ENCODE assay signal across 29 cellular contexts in the genomic region with DNA sequence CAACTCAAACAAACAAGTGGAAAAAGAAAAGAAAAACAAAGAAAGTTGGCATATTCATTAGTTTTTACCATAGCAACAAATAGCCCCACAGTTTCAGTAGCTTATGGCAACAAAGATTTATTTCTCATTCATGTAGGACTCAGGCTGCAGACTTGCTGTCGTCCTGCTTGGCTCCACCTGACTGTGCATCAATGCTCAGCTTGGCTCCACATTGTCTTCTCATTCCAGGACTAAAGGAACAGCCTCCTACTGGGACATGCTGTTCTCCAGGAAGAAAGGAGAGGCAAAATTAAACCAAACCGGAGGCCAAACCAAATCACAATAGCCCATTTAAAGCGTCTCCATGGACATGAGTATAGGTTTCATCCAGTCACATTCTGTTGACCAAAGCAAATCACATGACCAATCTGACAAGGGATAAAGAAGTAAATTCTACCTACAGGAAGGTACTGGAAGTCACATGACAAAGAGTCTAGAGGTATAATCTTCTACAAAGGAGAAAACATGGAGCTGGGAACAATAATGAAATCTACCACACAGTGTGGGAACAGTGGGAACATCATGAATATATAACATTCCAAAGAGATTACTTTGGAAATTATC.
DNase-seq lines count a peak whose midpoint lies in the region; ATAC-seq, FAIRE-seq and TF ChIP-seq lines count a peak whose summit lies in the region.
"Had no signal": no experiment of that assay in that cellular context is flagged by ENCODE, and none has a peak within 500 bp of the region (broad histone marks: within the 10 kb centered on the region; RNA-seq: fewer than 3 reads in every experiment).

No MANE protein-coding gene starts in this region.

- H2AFZ ChIP-seq in H1 (ENCODE audit: low read length), result no peak overlapping the region
- H2AFZ ChIP-seq: parathyroid adenoma had no signal

- H3K4me1 Mint-ChIP-seq in activated T-helper 2 cell treated with anti-CD3 and anti-CD28 coated beads, Interferon-gamma antibody, Interleukin-2, Interleukin-4, amounts not matched to agents 10 μg/mL and 5 μg/mL and 100 μg/mL, durations not matched to agents 14 hours and 24 hours and 36 hours (ENCODE audit: low read depth), result no peaks in the 10 kb centered on the region
- H3K4me1 Mint-ChIP-seq: activated naive CD8-positive, alpha-beta T cell treated with anti-CD3 and anti-CD28 coated beads, Interleukin-2, amount 10 ng/mL, durations not matched to agents 7 days and 5 days; B cell; CD8-positive, alpha-beta memory T cell had no signal

- TF ChIP-seq RAD21 in H1 (IDR thresholded peaks at IDR 0.05 in 1 of 2, conservative IDR thresholded peaks at IDR 0.05 in 1 of 2; ENCODE audit: low read depth in 2 of 2, low read length in 2 of 2), result no peak

- H3K79me2 ChIP-seq in H1 (ENCODE audit: control insufficient read depth in 1 of 2, insufficient read depth in 2 of 2, low read length in 2 of 2), result no peaks in the 10 kb centered on the region
- H3K79me2 ChIP-seq: parathyroid adenoma had no signal

- H4K91ac ChIP-seq in H1 (replicated peaks; ENCODE audit: insufficient read length, low read length), result no peak overlapping the region

- H3K27me3 ChIP-seq in H1 (replicated peaks in 1 of 4; ENCODE audit: control insufficient read depth in 3 of 4, extremely low read depth in 1 of 4, insufficient read depth in 3 of 4, low read length in 3 of 4) (no peaks in the 10 kb centered on the region), aorta (ENCODE audit: control insufficient read depth in 1 of 2, insufficient read depth in 2 of 2, low read length in 1 of 2) (no peaks in the 10 kb centered on the region)
- H3K27me3 ChIP-seq: suprapubic skin had no signal

- H3K23me2 ChIP-seq in H1 (ENCODE audit: low read depth, low read length), result no peaks in the 10 kb centered on the region

- H3K27ac ChIP-seq in H1 (ENCODE audit: low read depth, low read length) (no peak overlapping the region), aorta (ENCODE audit: low read depth in 1 of 2, low read length in 2 of 2) (no peak overlapping the region)
- H3K27ac ChIP-seq: parathyroid adenoma, suprapubic skin had no signal

- no peak overlapping the region for H2AK5ac ChIP-seq in H1 (ENCODE audit: low read depth, low read length)

- CTCF ChIA-PET in H1 (lab: Charles Lee; ENCODE audit: partially characterized antibody), result interaction anchor here (0.5 kb wide), 1 partner anchor 1096 kb away, joined by 3 read pairs; no protein-coding TSS in a partner anchor

- TF ChIP-seq POLR2A in H1 (IDR thresholded peaks at IDR 0.05; ENCODE audit: control extremely low read depth in 1 of 2, low read depth in 2 of 2, low read length in 2 of 2), result no peak

- no peak for TF ChIP-seq CTCF in H1 (IDR thresholded peaks at IDR 0.05; ENCODE audit: control extremely low read depth in 1 of 3, insufficient read depth in 1 of 3, low read depth in 1 of 3, low read length in 3 of 3)

- H3K9me3 Mint-ChIP-seq in activated T-helper 2 cell treated with anti-CD3 and anti-CD28 coated beads, Interferon-gamma antibody, Interleukin-2, Interleukin-4, amounts not matched to agents 10 μg/mL and 5 μg/mL and 100 μg/mL, durations not matched to agents 14 hours and 24 hours and 36 hours, result peaks cover 34% of the 10 kb centered on the region

- H3K14ac ChIP-seq in H1 (ENCODE audit: insufficient read length), result no peak overlapping the region

- intact Hi-C loops in activated T-helper 2 cell treated with anti-CD3 and anti-CD28 coated beads, Interferon-gamma antibody, Interleukin-2, Interleukin-4, amounts not matched to agents 10 μg/mL and 5 μg/mL and 100 μg/mL, durations not matched to agents 14 hours and 24 hours and 36 hours (cut with micrococcal nuclease), result no loop called here
- intact Hi-C loops in aorta (cut with DNase I), result no loop called here

- H3K4me2 ChIP-seq in H1 (ENCODE audit: insufficient read depth in 1 of 2, low read depth in 2 of 2, low read length in 2 of 2), result no peak overlapping the region

- H3K36me3 Mint-ChIP-seq in activated T-helper 2 cell treated with anti-CD3 and anti-CD28 coated beads, Interferon-gamma antibody, Interleukin-2, Interleukin-4, amounts not matched to agents 10 μg/mL and 5 μg/mL and 100 μg/mL, durations not matched to agents 14 hours and 24 hours and 36 hours (ENCODE audit: low read depth), result no peaks in the 10 kb centered on the region
- H3K36me3 Mint-ChIP-seq: activated naive CD8-positive, alpha-beta T cell treated with anti-CD3 and anti-CD28 coated beads, Interleukin-2, amount 10 ng/mL, durations not matched to agents 7 days and 5 days; CD8-positive, alpha-beta memory T cell had no signal

- no peak for ATAC-seq in HG03159 (IDR thresholded peaks at IDR 0.05; ENCODE audit: unreplicated experiment)
- ATAC-seq in aorta (ENCODE audit: low FRiP score), result no peak
- ATAC-seq: sciatic nerve had no signal

- WGBS in H1 (ENCODE audit: extremely low coverage in 1 of 2, insufficient coverage in 1 of 2, insufficient read length in 1 of 2, insufficient replicate concordance in 2 of 2, low coverage in 1 of 2, low lambda C conversion rate in 2 of 2, missing lambda C conversion rate in 1 of 2), 2 experiments, result 58% methylated on average over 3 of the region's 3 CpGs; no CpG with 5 or more reads in 1 of the 2 experiments
- 39 to 62% methylated on average over 3 of the region's 3 CpGs for WGBS in aorta, 2 donors

- H3K9me3 ChIP-seq in H1 (ENCODE audit: insufficient read depth in 2 of 2, low read depth in 1 of 2, low read length in 1 of 2), result no peaks in the 10 kb centered on the region
- no peaks in the 10 kb centered on the region for H3K9me3 ChIP-seq in aorta (ENCODE audit: control insufficient read depth, low read length)
- H3K9me3 ChIP-seq: suprapubic skin had no signal

- DNase-seq in NCI-H748 (lab: John Stamatoyannopoulos, UW; ENCODE audit: unreplicated experiment) (peak; percentile 13), NCI-H748 treated with DMSO at 0.1 percent for 48 hours (lab: John Stamatoyannopoulos, UW) (no peak), H1 (ENCODE audit: low read depth in 1 of 2, low spot score in 2 of 2) (no peak), midbrain (lab: John Stamatoyannopoulos, UW) (peak; percentile 78), aorta (no peak)
- DNase-seq in activated T-helper 2 cell treated with anti-CD3 and anti-CD28 coated beads, Interferon-gamma antibody, Interleukin-2, Interleukin-4, amounts not matched to agents 10 μg/mL and 5 μg/mL and 100 μg/mL, durations not matched to agents 14 hours and 24 hours and 36 hours (ENCODE audit: low spot score), result no peak
- DNase-seq in stimulated activated naive CD4-positive, alpha-beta T cell treated with Interleukin-2 at 50 U/mL for 16 hours (lab: John Stamatoyannopoulos, UW), result no peak
- DNase-seq: activated CD4-positive, alpha-beta T cell treated with anti-CD3 and anti-CD28 coated beads for 4 hours; activated CD8-positive, alpha-beta memory T cell treated with anti-CD3 and anti-CD28 coated beads for 24 hours; activated gamma-delta T cell; activated naive CD8-positive, alpha-beta T cell treated with anti-CD3 and anti-CD28 coated beads, Interleukin-2, amount 10 ng/mL, durations not matched to agents 7 days and 5 days; CD8-positive, alpha-beta memory T cell; cerebellar nuclear complex; DMS153; Karpas-422; kidney glomerular epithelial cell; NCI-H1436; NCI-H510A; NK-92 treated with Interleukin-12 subunit alpha and Interleukin-12 subunit beta, amount 100 ng/mL, for 24 hours; SHP77; stimulated activated CD4-positive, alpha-beta T cell treated with anti-CD3 and anti-CD28 coated beads, Interleukin-12 subunit alpha, Interleukin-12 subunit beta, amount 100 ng/mL, for 4 hours; stimulated activated CD4-positive, alpha-beta T cell treated with anti-CD3 and anti-CD28 coated beads, Interleukin-4, amount 100 ng/mL, for 1 hour had no signal

- POLR2A ChIA-PET in H1 (lab: Charles Lee; ENCODE audit: partially characterized antibody), result no interaction called here

- H4K20me1 ChIP-seq in H1 (replicated peaks in 1 of 2; ENCODE audit: control insufficient read depth in 1 of 2, insufficient read depth in 2 of 2, low read length in 2 of 2), result no peaks in the 10 kb centered on the region

- no peak overlapping the region for H4K5ac ChIP-seq in H1 (ENCODE audit: insufficient read length, low read depth, low read length)

- H3K4me3 Mint-ChIP-seq in activated T-helper 2 cell treated with anti-CD3 and anti-CD28 coated beads, Interferon-gamma antibody, Interleukin-2, Interleukin-4, amounts not matched to agents 10 μg/mL and 5 μg/mL and 100 μg/mL, durations not matched to agents 14 hours and 24 hours and 36 hours (ENCODE audit: low read depth), result no peak overlapping the region
- H3K4me3 Mint-ChIP-seq: activated naive CD8-positive, alpha-beta T cell treated with anti-CD3 and anti-CD28 coated beads, Interleukin-2, amount 10 ng/mL, durations not matched to agents 7 days and 5 days; B cell; CD8-positive, alpha-beta memory T cell had no signal

- H3K79me1 ChIP-seq in H1 (ENCODE audit: low read depth, low read length), result no peaks in the 10 kb centered on the region

- H3K27me3 Mint-ChIP-seq in activated T-helper 2 cell treated with anti-CD3 and anti-CD28 coated beads, Interferon-gamma antibody, Interleukin-2, Interleukin-4, amounts not matched to agents 10 μg/mL and 5 μg/mL and 100 μg/mL, durations not matched to agents 14 hours and 24 hours and 36 hours (ENCODE audit: low read depth), result no peaks in the 10 kb centered on the region
- H3K27me3 Mint-ChIP-seq: activated naive CD8-positive, alpha-beta T cell treated with anti-CD3 and anti-CD28 coated beads, Interleukin-2, amount 10 ng/mL, durations not matched to agents 7 days and 5 days; B cell; CD8-positive, alpha-beta memory T cell had no signal

- no peak overlapping the region for H3K9ac ChIP-seq in H1 (replicated peaks in 1 of 4; ENCODE audit: extremely low read depth in 1 of 4, low read depth in 3 of 4, low read length in 3 of 4)
- H3K9ac ChIP-seq: parathyroid adenoma had no signal

- TF ChIP-seq EP300 in H1 (IDR thresholded peaks at IDR 0.05; ENCODE audit: borderline replicate concordance in 1 of 2, low read depth in 2 of 2, low read length in 2 of 2), result no peak

- no peaks in the 10 kb centered on the region for H3K36me3 ChIP-seq in H1 (ENCODE audit: control insufficient read depth in 2 of 4, insufficient read depth in 4 of 4, low read length in 3 of 4)
- no peaks in the 10 kb centered on the region for H3K36me3 ChIP-seq in aorta (ENCODE audit: control insufficient read depth in 1 of 2, insufficient read depth in 2 of 2, low read length in 1 of 2)
- H3K36me3 ChIP-seq: suprapubic skin had no signal

- no peak overlapping the region for H4K8ac ChIP-seq in H1 (ENCODE audit: extremely low read depth, insufficient read depth, low read length)

- no peak overlapping the region for H2BK12ac ChIP-seq in H1 (ENCODE audit: low read depth, low read length)

- H2BK20ac ChIP-seq in H1 (ENCODE audit: low read length), result no peak overlapping the region

- peak; percentile 74 for FAIRE-seq in H1 (lab: Jason Lieb, UNC)
- FAIRE-seq: A204.1 had no signal

- H2BK5ac ChIP-seq in H1 (ENCODE audit: low read depth, low read length), result no peak overlapping the region

- H2BK15ac ChIP-seq in H1 (ENCODE audit: low read length), result no peak overlapping the region

- H3K4me3 ChIP-seq in H1 (ENCODE audit: extremely low read depth in 1 of 4, insufficient read depth in 2 of 4, low read depth in 3 of 4, low read length in 4 of 4) (no peak overlapping the region), aorta (ENCODE audit: low read length in 2 of 2) (no peak overlapping the region)
- H3K4me3 ChIP-seq: lung, suprapubic skin had no signal

- H3K23ac ChIP-seq in H1 (ENCODE audit: insufficient read length), result no peak overlapping the region

- H3K56ac ChIP-seq in H1 (replicated peaks; ENCODE audit: insufficient read length, low read depth, low read length), result no peak overlapping the region

- peaks cover 0 to 4% (median 4%) of the 10 kb centered on the region in 4 experiments; a peak in 3 of 7 replicates for H3K4me1 ChIP-seq in H1 (replicated peaks in 1 of 4; ENCODE audit: control insufficient read depth in 3 of 4, insufficient read depth in 4 of 4, low read length in 3 of 4)
- H3K4me1 ChIP-seq in aorta (ENCODE audit: control insufficient read depth in 1 of 2, insufficient read depth in 2 of 2, low read length in 2 of 2), result no peaks in the 10 kb centered on the region
- H3K4me1 ChIP-seq: parathyroid adenoma had no signal

- no peak overlapping the region for H3K27ac Mint-ChIP-seq in activated T-helper 2 cell treated with anti-CD3 and anti-CD28 coated beads, Interferon-gamma antibody, Interleukin-2, Interleukin-4, amounts not matched to agents 10 μg/mL and 5 μg/mL and 100 μg/mL, durations not matched to agents 14 hours and 24 hours and 36 hours
- H3K27ac Mint-ChIP-seq: activated naive CD8-positive, alpha-beta T cell treated with anti-CD3 and anti-CD28 coated beads, Interleukin-2, amount 10 ng/mL, durations not matched to agents 7 days and 5 days; B cell; CD8-positive, alpha-beta memory T cell had no signal

- H3K18ac ChIP-seq in H1 (ENCODE audit: extremely low read depth, low read length), result no peak overlapping the region

- H2BK120ac ChIP-seq in H1 (replicated peaks; ENCODE audit: low read depth, low read length), result no peak overlapping the region

- no peak overlapping the region for H3K4ac ChIP-seq in H1 (replicated peaks; ENCODE audit: insufficient read length, low read depth, low read length)

Comparison
In these comparisons a context has a peak if more than half of its experiments do, and no peak if none do; other contexts are left out.
1. DNase-seq: peak in NCI-H748 (single experiment) and midbrain (single experiment); none in NCI-H748 treated with DMSO at 0.1 percent for 48 hours (single experiment), H1 (0 of 2), activated T-helper 2 cell treated with anti-CD3 and anti-CD28 coated beads, Interferon-gamma antibody, Interleukin-2, Interleukin-4, amounts not matched to agents 10 μg/mL and 5 μg/mL and 100 μg/mL, durations not matched to agents 14 hours and 24 hours and 36 hours (single experiment), aorta (0 of 2) and stimulated activated naive CD4-positive, alpha-beta T cell treated with Interleukin-2 at 50 U/mL for 16 hours (single experiment).